Comparison of ENCODE assay signal across 1 cellular context in the genomic region with DNA sequence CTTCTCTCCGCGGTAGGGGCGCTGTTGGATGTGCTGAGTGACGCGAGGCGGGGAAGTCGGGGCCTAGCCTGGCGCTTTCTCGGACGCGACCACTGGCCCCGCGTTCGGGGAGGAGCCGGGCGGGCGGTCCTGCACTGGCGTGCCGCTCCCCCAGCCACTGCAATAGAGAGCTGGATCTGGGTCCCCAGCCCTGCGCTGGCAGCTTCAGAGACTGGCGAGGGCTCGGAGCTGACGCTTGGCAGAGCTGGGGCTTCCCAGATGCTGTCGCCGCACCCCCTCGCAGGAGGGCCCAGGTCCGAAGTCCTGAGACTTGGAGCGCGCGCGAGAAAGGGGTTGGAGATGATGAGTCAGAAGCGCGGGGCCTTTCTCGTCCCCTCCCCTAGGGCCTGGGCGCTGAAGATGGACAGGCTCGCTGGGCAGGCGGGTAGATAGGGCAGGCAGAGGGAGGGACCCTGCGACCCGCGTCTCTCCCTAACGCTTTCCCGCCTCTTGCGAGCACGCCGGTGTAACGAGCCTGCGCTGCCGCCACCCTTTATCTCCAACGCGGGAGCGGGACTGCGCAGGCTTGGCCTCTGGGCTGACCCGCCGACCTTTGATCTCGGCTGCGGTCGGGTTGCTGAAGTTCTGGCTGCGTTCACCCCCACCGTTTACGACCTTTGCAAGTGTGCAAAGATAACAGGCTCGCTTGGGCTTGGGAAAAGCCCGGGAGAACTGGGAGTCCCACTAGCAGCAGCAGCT.
TF ChIP-seq lines count a peak whose summit lies in the region.

No MANE protein-coding gene starts in this region.

TF ChIP-seq in A549, 52 proteins besides CTCF, POLR2A, EP300 and RAD21 (continued from another document):
- TF ChIP-seq, protein P1, sequence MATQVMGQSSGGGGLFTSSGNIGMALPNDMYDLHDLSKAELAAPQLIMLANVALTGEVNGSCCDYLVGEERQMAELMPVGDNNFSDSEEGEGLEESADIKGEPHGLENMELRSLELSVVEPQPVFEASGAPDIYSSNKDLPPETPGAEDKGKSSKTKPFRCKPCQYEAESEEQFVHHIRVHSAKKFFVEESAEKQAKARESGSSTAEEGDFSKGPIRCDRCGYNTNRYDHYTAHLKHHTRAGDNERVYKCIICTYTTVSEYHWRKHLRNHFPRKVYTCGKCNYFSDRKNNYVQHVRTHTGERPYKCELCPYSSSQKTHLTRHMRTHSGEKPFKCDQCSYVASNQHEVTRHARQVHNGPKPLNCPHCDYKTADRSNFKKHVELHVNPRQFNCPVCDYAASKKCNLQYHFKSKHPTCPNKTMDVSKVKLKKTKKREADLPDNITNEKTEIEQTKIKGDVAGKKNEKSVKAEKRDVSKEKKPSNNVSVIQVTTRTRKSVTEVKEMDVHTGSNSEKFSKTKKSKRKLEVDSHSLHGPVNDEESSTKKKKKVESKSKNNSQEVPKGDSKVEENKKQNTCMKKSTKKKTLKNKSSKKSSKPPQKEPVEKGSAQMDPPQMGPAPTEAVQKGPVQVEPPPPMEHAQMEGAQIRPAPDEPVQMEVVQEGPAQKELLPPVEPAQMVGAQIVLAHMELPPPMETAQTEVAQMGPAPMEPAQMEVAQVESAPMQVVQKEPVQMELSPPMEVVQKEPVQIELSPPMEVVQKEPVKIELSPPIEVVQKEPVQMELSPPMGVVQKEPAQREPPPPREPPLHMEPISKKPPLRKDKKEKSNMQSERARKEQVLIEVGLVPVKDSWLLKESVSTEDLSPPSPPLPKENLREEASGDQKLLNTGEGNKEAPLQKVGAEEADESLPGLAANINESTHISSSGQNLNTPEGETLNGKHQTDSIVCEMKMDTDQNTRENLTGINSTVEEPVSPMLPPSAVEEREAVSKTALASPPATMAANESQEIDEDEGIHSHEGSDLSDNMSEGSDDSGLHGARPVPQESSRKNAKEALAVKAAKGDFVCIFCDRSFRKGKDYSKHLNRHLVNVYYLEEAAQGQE (IDR thresholded peaks at IDR 0.05), result peak; percentile 88
- TF ChIP-seq PHF8 (IDR thresholded peaks at IDR 0.05; ENCODE audit: borderline replicate concordance, low read depth), result peak; percentile 35; the same call in 1 of the 2 replicates
- TF ChIP-seq, protein P2, sequence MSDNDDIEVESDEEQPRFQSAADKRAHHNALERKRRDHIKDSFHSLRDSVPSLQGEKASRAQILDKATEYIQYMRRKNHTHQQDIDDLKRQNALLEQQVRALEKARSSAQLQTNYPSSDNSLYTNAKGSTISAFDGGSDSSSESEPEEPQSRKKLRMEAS (IDR thresholded peaks at IDR 0.05), result peak; percentile 80
- TF ChIP-seq, protein P3, sequence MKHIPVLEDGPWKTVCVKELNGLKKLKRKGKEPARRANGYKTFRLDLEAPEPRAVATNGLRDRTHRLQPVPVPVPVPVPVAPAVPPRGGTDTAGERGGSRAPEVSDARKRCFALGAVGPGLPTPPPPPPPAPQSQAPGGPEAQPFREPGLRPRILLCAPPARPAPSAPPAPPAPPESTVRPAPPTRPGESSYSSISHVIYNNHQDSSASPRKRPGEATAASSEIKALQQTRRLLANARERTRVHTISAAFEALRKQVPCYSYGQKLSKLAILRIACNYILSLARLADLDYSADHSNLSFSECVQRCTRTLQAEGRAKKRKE (CRISPR knock-in tag; IDR thresholded peaks at IDR 0.05; ENCODE audit: low read depth), result no peak
- TF ChIP-seq FOSL2 (IDR thresholded peaks at IDR 0.05), result peak; percentile 58; the same call in 1 of the 2 replicates
- peak; percentile 94 for TF ChIP-seq FOSL2 (CRISPR knock-in tag; IDR thresholded peaks at IDR 0.05)
- TF ChIP-seq HOXB13 (CRISPR knock-in tag; IDR thresholded peaks at IDR 0.05; ENCODE audit: low read depth), result 0 out of 2 replicates have a peak, but pooled peaks have one; percentile 58
- peak; percentile 93 for TF ChIP-seq GATA3 (IDR thresholded peaks at IDR 0.05; ENCODE audit: borderline replicate concordance)
- 0 out of 2 replicates have a peak, but pooled peaks have one; percentile 33 for TF ChIP-seq JUNB (IDR thresholded peaks at IDR 0.05)
- peak; percentile 89 to 94 for TF ChIP-seq JUN (IDR thresholded peaks at IDR 0.05)
- 0 out of 2 replicates have a peak, but pooled peaks have one; percentile 16 for TF ChIP-seq MYC (IDR thresholded peaks at IDR 0.05; ENCODE audit: borderline replicate concordance, low read length)
- TF ChIP-seq MAFK (IDR thresholded peaks at IDR 0.05; ENCODE audit: partially characterized antibody), result peak; percentile 64
- TF ChIP-seq, protein P4, sequence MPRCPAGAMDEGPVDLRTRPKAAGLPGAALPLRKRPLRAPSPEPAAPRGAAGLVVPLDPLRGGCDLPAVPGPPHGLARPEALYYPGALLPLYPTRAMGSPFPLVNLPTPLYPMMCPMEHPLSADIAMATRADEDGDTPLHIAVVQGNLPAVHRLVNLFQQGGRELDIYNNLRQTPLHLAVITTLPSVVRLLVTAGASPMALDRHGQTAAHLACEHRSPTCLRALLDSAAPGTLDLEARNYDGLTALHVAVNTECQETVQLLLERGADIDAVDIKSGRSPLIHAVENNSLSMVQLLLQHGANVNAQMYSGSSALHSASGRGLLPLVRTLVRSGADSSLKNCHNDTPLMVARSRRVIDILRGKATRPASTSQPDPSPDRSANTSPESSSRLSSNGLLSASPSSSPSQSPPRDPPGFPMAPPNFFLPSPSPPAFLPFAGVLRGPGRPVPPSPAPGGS (IDR thresholded peaks at IDR 0.05), result no peak; the same call in 1 of the 3 replicates
- TF ChIP-seq RARB (CRISPR knock-in tag; IDR thresholded peaks at IDR 0.05), result peak; percentile 24; the same call in 1 of the 2 replicates
- no peak for TF ChIP-seq NPAS2 (CRISPR knock-in tag; IDR thresholded peaks at IDR 0.05; ENCODE audit: borderline replicate concordance)
- TF ChIP-seq, protein P5, sequence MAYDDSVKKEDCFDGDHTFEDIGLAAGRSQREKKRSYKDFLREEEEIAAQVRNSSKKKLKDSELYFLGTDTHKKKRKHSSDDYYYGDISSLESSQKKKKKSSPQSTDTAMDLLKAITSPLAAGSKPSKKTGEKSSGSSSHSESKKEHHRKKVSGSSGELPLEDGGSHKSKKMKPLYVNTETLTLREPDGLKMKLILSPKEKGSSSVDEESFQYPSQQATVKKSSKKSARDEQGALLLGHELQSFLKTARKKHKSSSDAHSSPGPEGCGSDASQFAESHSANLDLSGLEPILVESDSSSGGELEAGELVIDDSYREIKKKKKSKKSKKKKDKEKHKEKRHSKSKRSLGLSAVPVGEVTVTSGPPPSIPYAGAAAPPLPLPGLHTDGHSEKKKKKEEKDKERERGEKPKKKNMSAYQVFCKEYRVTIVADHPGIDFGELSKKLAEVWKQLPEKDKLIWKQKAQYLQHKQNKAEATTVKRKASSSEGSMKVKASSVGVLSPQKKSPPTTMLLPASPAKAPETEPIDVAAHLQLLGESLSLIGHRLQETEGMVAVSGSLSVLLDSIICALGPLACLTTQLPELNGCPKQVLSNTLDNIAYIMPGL (CRISPR knock-in tag; IDR thresholded peaks at IDR 0.05; ENCODE audit: borderline replicate concordance), result 0 out of 2 replicates have a peak, but pooled peaks have one; percentile 10
- TF ChIP-seq BHLHE40 (IDR thresholded peaks at IDR 0.05; ENCODE audit: low read depth, low read length), result peak; percentile 70
- peak; percentile 51; the same call in 1 of the 2 replicates for TF ChIP-seq TP53 (CRISPR knock-in tag; IDR thresholded peaks at IDR 0.05)
- TF ChIP-seq, protein P6, sequence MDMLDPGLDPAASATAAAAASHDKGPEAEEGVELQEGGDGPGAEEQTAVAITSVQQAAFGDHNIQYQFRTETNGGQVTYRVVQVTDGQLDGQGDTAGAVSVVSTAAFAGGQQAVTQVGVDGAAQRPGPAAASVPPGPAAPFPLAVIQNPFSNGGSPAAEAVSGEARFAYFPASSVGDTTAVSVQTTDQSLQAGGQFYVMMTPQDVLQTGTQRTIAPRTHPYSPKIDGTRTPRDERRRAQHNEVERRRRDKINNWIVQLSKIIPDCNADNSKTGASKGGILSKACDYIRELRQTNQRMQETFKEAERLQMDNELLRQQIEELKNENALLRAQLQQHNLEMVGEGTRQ (IDR thresholded peaks at IDR 0.05), result peak; percentile 5; the same call in 1 of the 2 replicates
